Comparison of ENCODE assay signal across 39 cellular contexts in the genomic region with DNA sequence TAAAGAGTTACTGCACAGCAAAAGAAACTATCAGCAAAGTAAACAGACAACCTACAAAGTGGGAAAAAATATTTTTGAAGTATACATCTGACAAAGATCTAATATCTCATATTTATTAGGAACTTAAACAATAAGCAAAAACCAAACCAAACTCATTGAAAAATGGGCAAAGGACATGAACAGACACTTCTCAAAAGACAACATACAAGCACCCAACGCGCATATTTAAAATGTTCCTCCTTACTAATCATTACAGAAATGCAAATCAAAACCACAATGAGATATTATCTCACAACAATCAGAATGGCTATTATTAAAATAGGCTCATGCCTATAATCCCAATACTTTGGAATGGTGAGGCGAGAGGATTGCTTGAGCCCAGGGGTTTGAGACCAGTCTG.
"Had no signal": no experiment of that assay in that cellular context is flagged by ENCODE, and none has a peak within 500 bp of the region (broad histone marks: within the 10 kb centered on the region; RNA-seq: fewer than 3 reads in every experiment).

No MANE protein-coding gene starts in this region.

- H3K9me3 Mint-ChIP-seq: activated naive CD4-positive, alpha-beta T cell treated with anti-CD3 and anti-CD28 coated beads, Interleukin-2, amount 10 ng/mL, durations not matched to agents 7 days and 5 days; activated T-helper 2 cell treated with anti-CD3 and anti-CD28 coated beads, Interferon-gamma antibody, Interleukin-2, Interleukin-4, amounts not matched to agents 10 μg/mL and 5 μg/mL and 100 μg/mL, durations not matched to agents 14 hours and 24 hours and 36 hours had no signal

- H3K36me3 ChIP-seq: adrenal gland, ascending aorta, brain microvascular endothelial cell, breast epithelium, cardiac muscle cell had no signal

- ATAC-seq: activated naive CD4-positive, alpha-beta T cell treated with anti-CD3 and anti-CD28 coated beads, Interleukin-2, amount 50 U/mL, for 72 hours; activated naive CD8-positive, alpha-beta T cell treated with anti-CD3 and anti-CD28 coated beads, Interleukin-2, amount 50 U/mL, for 24 hours; activated T-cell treated with anti-CD3 and anti-CD28 coated beads, Interleukin-2, amount 50 U/mL, for 4 hours; activated T-cell treated with anti-CD3 and anti-CD28 coated beads, Interleukin-2, amount 50 U/mL, for 72 hours; activated T-helper 17 cell treated with anti-CD3 and anti-CD28 coated beads, Interleukin-2, amount 50 U/mL, for 72 hours; body of pancreas had no signal

- H3K4me3 ChIP-seq: adrenal gland, ascending aorta, body of pancreas, breast epithelium, cardiac muscle cell had no signal

- H3K36me3 Mint-ChIP-seq: activated naive CD4-positive, alpha-beta T cell treated with anti-CD3 and anti-CD28 coated beads, Interleukin-2, amount 10 ng/mL, durations not matched to agents 7 days and 5 days; activated naive CD8-positive, alpha-beta T cell treated with anti-CD3 and anti-CD28 coated beads, Interleukin-2, amount 10 ng/mL, durations not matched to agents 7 days and 5 days; brain had no signal

- H3K27me3 Mint-ChIP-seq: activated naive CD4-positive, alpha-beta T cell treated with anti-CD3 and anti-CD28 coated beads, Interleukin-2, amount 10 ng/mL, durations not matched to agents 7 days and 5 days; activated naive CD4-positive, alpha-beta T cell treated with anti-CD3 and anti-CD28 coated beads, Interleukin-2, amount 50 U/mL, for 24 hours; activated naive CD8-positive, alpha-beta T cell treated with anti-CD3 and anti-CD28 coated beads for 36 hours; activated T-cell treated with anti-CD3 and anti-CD28 coated beads, Interleukin-2, amount 50 U/mL, for 24 hours had no signal

- H3K4me1 Mint-ChIP-seq: activated naive CD4-positive, alpha-beta T cell treated with anti-CD3 and anti-CD28 coated beads, Interleukin-2, amount 10 ng/mL, durations not matched to agents 7 days and 5 days; activated naive CD4-positive, alpha-beta T cell treated with anti-CD3 and anti-CD28 coated beads, Interleukin-2, amount 50 U/mL, for 24 hours; activated naive CD8-positive, alpha-beta T cell treated with anti-CD3 and anti-CD28 coated beads for 36 hours; activated naive CD8-positive, alpha-beta T cell treated with anti-CD3 and anti-CD28 coated beads, Interleukin-2, amount 10 ng/mL, durations not matched to agents 7 days and 5 days; activated naive CD8-positive, alpha-beta T cell treated with anti-CD3 and anti-CD28 coated beads, Interleukin-2, amount 50 U/mL, for 24 hours; activated T-helper 17 cell treated with anti-CD3 and anti-CD28 coated beads, Interleukin-2, amount 50 U/mL, for 72 hours; brain; central memory CD8-positive, alpha-beta T cell had no signal

- H3K4me1 ChIP-seq: adrenal gland, ascending aorta, body of pancreas, breast epithelium had no signal

- FAIRE-seq: bronchial epithelial cell, colon had no signal

- H3K27me3 ChIP-seq: adrenal gland, ascending aorta, body of pancreas, brain microvascular endothelial cell, breast epithelium, cardiac muscle cell had no signal

- H3K27ac ChIP-seq: adrenal gland, ascending aorta, body of pancreas, brain microvascular endothelial cell, breast epithelium, cardiac muscle cell had no signal

- H3K9me3 ChIP-seq: body of pancreas had no signal

- H3K27ac Mint-ChIP-seq: activated naive CD4-positive, alpha-beta T cell treated with anti-CD3 and anti-CD28 coated beads for 36 hours; activated naive CD4-positive, alpha-beta T cell treated with anti-CD3 and anti-CD28 coated beads, Interleukin-2, amount 10 ng/mL, durations not matched to agents 7 days and 5 days; activated naive CD4-positive, alpha-beta T cell treated with anti-CD3 and anti-CD28 coated beads, Interleukin-2, amount 50 U/mL, for 24 hours; activated naive CD4-positive, alpha-beta T cell treated with anti-CD3 and anti-CD28 coated beads, Interleukin-2, amount 50 U/mL, for 72 hours; activated naive CD8-positive, alpha-beta T cell; activated naive CD8-positive, alpha-beta T cell treated with anti-CD3 and anti-CD28 coated beads for 36 hours; activated naive CD8-positive, alpha-beta T cell treated with anti-CD3 and anti-CD28 coated beads, Interleukin-2, amount 10 ng/mL, durations not matched to agents 7 days and 5 days; activated naive CD8-positive, alpha-beta T cell treated with anti-CD3 and anti-CD28 coated beads, Interleukin-2, amount 50 U/mL, for 24 hours; activated T-cell treated with anti-CD3 and anti-CD28 coated beads, Interleukin-2, amount 50 U/mL, for 24 hours; activated T-cell treated with anti-CD3 and anti-CD28 coated beads, Interleukin-2, amount 50 U/mL, for 72 hours; activated T-helper 1 cell treated with anti-CD3 and anti-CD28 coated beads, Interleukin-12 subunit alpha, Interleukin-12 subunit beta, Interleukin-2, Interleukin-4 antibody, amounts not matched to agents 30 ng/mL and 10 ng/mL and 1 ng/mL, durations not matched to agents 14 hours and 24 hours and 36 hours; activated T-helper 17 cell treated with anti-CD3 and anti-CD28 coated beads, Interleukin-2, amount 50 U/mL, for 72 hours; activated T-helper 2 cell treated with anti-CD3 and anti-CD28 coated beads, Interferon-gamma antibody, Interleukin-2, Interleukin-4, amounts not matched to agents 10 μg/mL and 5 μg/mL and 100 μg/mL, durations not matched to agents 14 hours and 24 hours and 36 hours; brain had no signal

- H3K4me3 Mint-ChIP-seq: activated naive CD4-positive, alpha-beta T cell treated with anti-CD3 and anti-CD28 coated beads for 36 hours; activated naive CD4-positive, alpha-beta T cell treated with anti-CD3 and anti-CD28 coated beads, Interleukin-2, amount 10 ng/mL, durations not matched to agents 7 days and 5 days; activated naive CD4-positive, alpha-beta T cell treated with anti-CD3 and anti-CD28 coated beads, Interleukin-2, amount 50 U/mL, for 24 hours; activated naive CD8-positive, alpha-beta T cell; activated naive CD8-positive, alpha-beta T cell treated with anti-CD3 and anti-CD28 coated beads for 36 hours; activated naive CD8-positive, alpha-beta T cell treated with anti-CD3 and anti-CD28 coated beads, Interleukin-2, amount 10 ng/mL, durations not matched to agents 7 days and 5 days; activated naive CD8-positive, alpha-beta T cell treated with anti-CD3 and anti-CD28 coated beads, Interleukin-2, amount 50 U/mL, for 24 hours; activated T-cell treated with anti-CD3 and anti-CD28 coated beads, Interleukin-2, amount 50 U/mL, for 24 hours; activated T-cell treated with anti-CD3 and anti-CD28 coated beads, Interleukin-2, amount 50 U/mL, for 4 hours; activated T-cell treated with anti-CD3 and anti-CD28 coated beads, Interleukin-2, amount 50 U/mL, for 72 hours; activated T-helper 1 cell treated with anti-CD3 and anti-CD28 coated beads, Interleukin-12 subunit alpha, Interleukin-12 subunit beta, Interleukin-2, Interleukin-4 antibody, amounts not matched to agents 30 ng/mL and 10 ng/mL and 1 ng/mL, durations not matched to agents 14 hours and 24 hours and 36 hours; activated T-helper 17 cell treated with anti-CD3 and anti-CD28 coated beads, Interleukin-2, amount 50 U/mL, for 72 hours; brain; central memory CD8-positive, alpha-beta T cell had no signal

- DNase-seq: activated effector memory CD4-positive, alpha-beta T cell treated with anti-CD3 and anti-CD28 coated beads, Interleukin-2, amount 50 U/mL, for 16 hours; activated effector memory CD4-positive, alpha-beta T cell treated with Interleukin-2 at 50 U/mL for 16 hours; activated gamma-delta T cell; activated gamma-delta T cell treated with Interleukin-2 at 50 U/mL for 16 hours; activated naive CD4-positive, alpha-beta T cell; activated naive CD4-positive, alpha-beta T cell treated with anti-CD3 and anti-CD28 coated beads for 36 hours; activated naive CD4-positive, alpha-beta T cell treated with anti-CD3 and anti-CD28 coated beads, Interleukin-2, amount 10 ng/mL, durations not matched to agents 7 days and 5 days; activated naive CD4-positive, alpha-beta T cell treated with anti-CD3 and anti-CD28 coated beads, Interleukin-2, amount 50 U/mL, for 16 hours; activated naive CD8-positive, alpha-beta T cell treated with anti-CD3 and anti-CD28 coated beads for 36 hours; activated naive CD8-positive, alpha-beta T cell treated with anti-CD3 and anti-CD28 coated beads, Interleukin-2, amount 10 ng/mL, durations not matched to agents 7 days and 5 days; activated naive CD8-positive, alpha-beta T cell treated with anti-CD3 and anti-CD28 coated beads, Interleukin-2, amount 50 U/mL, for 24 hours; activated T-cell treated with anti-CD3 and anti-CD28 coated beads, Interleukin-2, amount 50 U/mL, for 1 hour; activated T-cell treated with anti-CD3 and anti-CD28 coated beads, Interleukin-2, amount 50 U/mL, for 24 hours; activated T-cell treated with anti-CD3 and anti-CD28 coated beads, Interleukin-2, amount 50 U/mL, for 4 hours; activated T-cell treated with anti-CD3 and anti-CD28 coated beads, Interleukin-2, amount 50 U/mL, for 48 hours; activated T-cell treated with anti-CD3 and anti-CD28 coated beads, Interleukin-2, amount 50 U/mL, for 72 hours; adrenal gland; amniotic stem cell; amygdala; anterior cingulate cortex; aorta; body of pancreas; brain microvascular endothelial cell; caudate nucleus; central memory CD4-positive, alpha-beta T cell; cerebellar nuclear complex had no signal
